In the genomic region with DNA sequence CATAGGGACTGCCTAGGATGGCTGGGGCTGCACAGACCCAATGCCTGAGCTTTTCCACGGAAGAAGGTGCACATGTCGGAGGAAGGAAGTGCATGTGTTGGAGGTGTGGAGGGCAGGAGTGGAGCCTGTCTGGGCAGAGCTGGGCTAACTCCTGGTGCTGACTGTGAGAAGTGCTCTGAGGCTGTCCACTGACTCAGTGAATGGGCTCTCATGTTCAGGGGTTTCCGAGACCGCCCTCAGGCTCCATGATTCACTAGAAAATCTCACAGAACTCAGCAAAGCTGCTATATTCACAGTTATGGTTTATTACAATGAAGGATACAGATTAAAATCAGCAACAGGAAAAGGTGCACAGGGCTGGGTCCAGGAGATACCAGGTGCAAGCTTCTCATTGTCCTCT, we compare ENCODE assay signal across 26 cellular contexts.
"Had no signal": no experiment of that assay in that cellular context is flagged by ENCODE, and none has a peak within 500 bp of the region (broad histone marks: within the 10 kb centered on the region; RNA-seq: fewer than 3 reads in every experiment).

No MANE protein-coding gene starts in this region.

- H3K4me3 ChIP-seq: ascending aorta, breast epithelium, coronary artery, dorsolateral prefrontal cortex, esophagus muscularis mucosa, gastroesophageal sphincter, heart right ventricle had no signal

- ATAC-seq: activated CD4-positive, alpha-beta T cell treated with anti-CD3 and anti-CD28 coated beads for 36 hours; activated CD8-positive, alpha-beta memory T cell treated with anti-CD3 and anti-CD28 coated beads, Interleukin-2, amount 10 ng/mL, durations not matched to agents 7 days and 5 days; activated CD8-positive, alpha-beta T cell treated with anti-CD3 and anti-CD28 coated beads, Interleukin-2, amount 10 ng/mL, durations not matched to agents 7 days and 5 days; activated naive CD4-positive, alpha-beta T cell treated with anti-CD3 and anti-CD28 coated beads, Interleukin-2, amount 50 U/mL, for 72 hours; gastroesophageal sphincter; heart right ventricle had no signal

- H3K9me3 ChIP-seq: ascending aorta, breast epithelium, esophagus muscularis mucosa, heart right ventricle had no signal

- H3K36me3 ChIP-seq: ascending aorta, breast epithelium, esophagus muscularis mucosa, heart right ventricle had no signal

- DNase-seq: activated CD4-positive, alpha-beta memory T cell treated with anti-CD3 and anti-CD28 coated beads for 36 hours; activated CD4-positive, alpha-beta T cell treated with anti-CD3 and anti-CD28 coated beads for 36 hours; activated CD4-positive, alpha-beta T cell treated with anti-CD3 and anti-CD28 coated beads, Interleukin-2, amount 10 ng/mL, durations not matched to agents 24 days and 14 days; activated CD4-positive, CD25-positive, alpha-beta regulatory T cell; activated CD4-positive, CD25-positive, alpha-beta regulatory T cell treated with anti-CD3 and anti-CD28 coated beads, Interleukin-2, amount 50 U/mL, for 72 hours; activated CD8-positive, alpha-beta memory T cell treated with anti-CD3 and anti-CD28 coated beads, Interleukin-2, amount 10 ng/mL, durations not matched to agents 7 days and 5 days; activated CD8-positive, alpha-beta memory T cell treated with anti-CD3 and anti-CD28 coated beads, Interleukin-2, amount 50 U/mL, for 4 hours; activated CD8-positive, alpha-beta T cell treated with anti-CD3 and anti-CD28 coated beads, Interleukin-2, amount 10 ng/mL, durations not matched to agents 7 days and 5 days; activated effector memory CD4-positive, alpha-beta T cell treated with anti-CD3 and anti-CD28 coated beads, Interleukin-2, amount 50 U/mL, for 16 hours; activated naive CD4-positive, alpha-beta T cell treated with anti-CD3 and anti-CD28 coated beads for 36 hours; activated naive CD8-positive, alpha-beta T cell treated with anti-CD3 and anti-CD28 coated beads, Interleukin-2, amount 10 ng/mL, durations not matched to agents 7 days and 5 days; activated T-cell treated with anti-CD3 and anti-CD28 coated beads, Interleukin-2, amount 50 U/mL, for 1 hour; activated T-cell treated with anti-CD3 and anti-CD28 coated beads, Interleukin-2, amount 50 U/mL, for 48 hours; dorsolateral prefrontal cortex; effector memory CD4-positive, alpha-beta T cell; endodermal cell; erythroblast; foreskin melanocyte; heart right ventricle; T-helper 2 cell had no signal

- H3K27me3 ChIP-seq: ascending aorta had no signal

- H3K27ac ChIP-seq: ascending aorta, breast epithelium, coronary artery, dorsolateral prefrontal cortex, esophagus muscularis mucosa, gastroesophageal sphincter, heart right ventricle had no signal

- H3K4me1 ChIP-seq: ascending aorta, breast epithelium, esophagus muscularis mucosa, gastroesophageal sphincter, heart right ventricle had no signal
